ENCODE assay signal across 1 cellular context in the genomic region with DNA sequence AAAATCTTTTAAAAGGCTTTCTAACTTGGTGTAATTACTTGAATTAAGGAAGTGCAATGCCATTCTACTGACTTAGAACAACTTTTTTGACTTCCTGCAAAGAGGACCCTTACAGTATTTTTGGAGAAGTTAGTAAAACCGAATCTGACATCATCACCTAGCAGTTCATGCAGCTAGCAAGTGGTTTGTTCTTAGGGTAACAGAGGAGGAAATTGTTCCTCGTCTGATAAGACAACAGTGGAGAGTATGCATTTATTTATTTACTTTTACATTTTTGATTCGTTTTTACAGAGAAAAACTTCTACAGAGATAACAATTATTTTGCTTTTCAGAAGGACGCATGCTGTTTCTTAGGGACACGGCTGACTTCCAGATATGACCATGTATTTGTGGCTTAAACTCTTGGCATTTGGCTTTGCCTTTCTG.
TF ChIP-seq lines count a peak whose summit lies in the region.

A gene with protein sequence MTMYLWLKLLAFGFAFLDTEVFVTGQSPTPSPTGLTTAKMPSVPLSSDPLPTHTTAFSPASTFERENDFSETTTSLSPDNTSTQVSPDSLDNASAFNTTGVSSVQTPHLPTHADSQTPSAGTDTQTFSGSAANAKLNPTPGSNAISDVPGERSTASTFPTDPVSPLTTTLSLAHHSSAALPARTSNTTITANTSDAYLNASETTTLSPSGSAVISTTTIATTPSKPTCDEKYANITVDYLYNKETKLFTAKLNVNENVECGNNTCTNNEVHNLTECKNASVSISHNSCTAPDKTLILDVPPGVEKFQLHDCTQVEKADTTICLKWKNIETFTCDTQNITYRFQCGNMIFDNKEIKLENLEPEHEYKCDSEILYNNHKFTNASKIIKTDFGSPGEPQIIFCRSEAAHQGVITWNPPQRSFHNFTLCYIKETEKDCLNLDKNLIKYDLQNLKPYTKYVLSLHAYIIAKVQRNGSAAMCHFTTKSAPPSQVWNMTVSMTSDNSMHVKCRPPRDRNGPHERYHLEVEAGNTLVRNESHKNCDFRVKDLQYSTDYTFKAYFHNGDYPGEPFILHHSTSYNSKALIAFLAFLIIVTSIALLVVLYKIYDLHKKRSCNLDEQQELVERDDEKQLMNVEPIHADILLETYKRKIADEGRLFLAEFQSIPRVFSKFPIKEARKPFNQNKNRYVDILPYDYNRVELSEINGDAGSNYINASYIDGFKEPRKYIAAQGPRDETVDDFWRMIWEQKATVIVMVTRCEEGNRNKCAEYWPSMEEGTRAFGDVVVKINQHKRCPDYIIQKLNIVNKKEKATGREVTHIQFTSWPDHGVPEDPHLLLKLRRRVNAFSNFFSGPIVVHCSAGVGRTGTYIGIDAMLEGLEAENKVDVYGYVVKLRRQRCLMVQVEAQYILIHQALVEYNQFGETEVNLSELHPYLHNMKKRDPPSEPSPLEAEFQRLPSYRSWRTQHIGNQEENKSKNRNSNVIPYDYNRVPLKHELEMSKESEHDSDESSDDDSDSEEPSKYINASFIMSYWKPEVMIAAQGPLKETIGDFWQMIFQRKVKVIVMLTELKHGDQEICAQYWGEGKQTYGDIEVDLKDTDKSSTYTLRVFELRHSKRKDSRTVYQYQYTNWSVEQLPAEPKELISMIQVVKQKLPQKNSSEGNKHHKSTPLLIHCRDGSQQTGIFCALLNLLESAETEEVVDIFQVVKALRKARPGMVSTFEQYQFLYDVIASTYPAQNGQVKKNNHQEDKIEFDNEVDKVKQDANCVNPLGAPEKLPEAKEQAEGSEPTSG (N-terminal part only) (plus strand): TSS at position 147 of the 426 bp plus-strand sequence. CDS start 229 bp downstream, at position 376.

TF ChIP-seq in GM12878, 131 proteins besides CTCF, POLR2A, EP300 and RAD21 (continued from another document and continues in another):
- no peak for TF ChIP-seq NKRF (conservative IDR thresholded peaks at IDR 0.05)
- TF ChIP-seq ATF3 (IDR thresholded peaks at IDR 0.05; ENCODE audit: borderline replicate concordance, extremely low read depth, low read depth, low read length) = 0 out of 2 replicates have a peak, but pooled peaks have one; percentile 6
- no peak for TF ChIP-seq HDAC6 (IDR thresholded peaks at IDR 0.05; ENCODE audit: unreplicated experiment)
- no peak for TF ChIP-seq NFYA (IDR thresholded peaks at IDR 0.05; ENCODE audit: borderline replicate concordance, low read depth, low read length)
- TF ChIP-seq ASH2L (IDR thresholded peaks at IDR 0.05; ENCODE audit: borderline replicate concordance, low read depth) = no peak
- no peak for TF ChIP-seq NR2C1 (IDR thresholded peaks at IDR 0.05)
- TF ChIP-seq ATF7 (IDR thresholded peaks at IDR 0.05; ENCODE audit: low read depth) = peak; percentile 98
- peak; percentile 80 for TF ChIP-seq MLLT1 (IDR thresholded peaks at IDR 0.05)
- peak; percentile 67; the same call in 1 of the 2 replicates for TF ChIP-seq CREB1 (IDR thresholded peaks at IDR 0.05; ENCODE audit: low read depth)
- no peak for TF ChIP-seq SMARCA5 (IDR thresholded peaks at IDR 0.05)
- TF ChIP-seq ZBTB33 (IDR thresholded peaks at IDR 0.05) = no peak
- no peak for TF ChIP-seq CHD2 (IDR thresholded peaks at IDR 0.05; ENCODE audit: borderline replicate concordance, low read depth, low read length)
- no peak for TF ChIP-seq POLR2AphosphoS2 (IDR thresholded peaks at IDR 0.05; ENCODE audit: low read depth, low read length)
- TF ChIP-seq IKZF1 (conservative IDR thresholded peaks at IDR 0.05) = peak; percentile 70
- no peak for TF ChIP-seq MAX (IDR thresholded peaks at IDR 0.05; ENCODE audit: low read depth, low read length)
- no peak for TF ChIP-seq KAT2A (conservative IDR thresholded peaks at IDR 0.05; ENCODE audit: control insufficient read depth, low read depth, low read length)
- TF ChIP-seq MYB (IDR thresholded peaks at IDR 0.05; ENCODE audit: borderline replicate concordance, low read depth, low read length) = no peak
- no peak for TF ChIP-seq ELK1 (IDR thresholded peaks at IDR 0.05; ENCODE audit: low read depth, low read length)
- TF ChIP-seq KDM1A (IDR thresholded peaks at IDR 0.05; ENCODE audit: borderline replicate concordance) = no peak
- TF ChIP-seq, protein P1, sequence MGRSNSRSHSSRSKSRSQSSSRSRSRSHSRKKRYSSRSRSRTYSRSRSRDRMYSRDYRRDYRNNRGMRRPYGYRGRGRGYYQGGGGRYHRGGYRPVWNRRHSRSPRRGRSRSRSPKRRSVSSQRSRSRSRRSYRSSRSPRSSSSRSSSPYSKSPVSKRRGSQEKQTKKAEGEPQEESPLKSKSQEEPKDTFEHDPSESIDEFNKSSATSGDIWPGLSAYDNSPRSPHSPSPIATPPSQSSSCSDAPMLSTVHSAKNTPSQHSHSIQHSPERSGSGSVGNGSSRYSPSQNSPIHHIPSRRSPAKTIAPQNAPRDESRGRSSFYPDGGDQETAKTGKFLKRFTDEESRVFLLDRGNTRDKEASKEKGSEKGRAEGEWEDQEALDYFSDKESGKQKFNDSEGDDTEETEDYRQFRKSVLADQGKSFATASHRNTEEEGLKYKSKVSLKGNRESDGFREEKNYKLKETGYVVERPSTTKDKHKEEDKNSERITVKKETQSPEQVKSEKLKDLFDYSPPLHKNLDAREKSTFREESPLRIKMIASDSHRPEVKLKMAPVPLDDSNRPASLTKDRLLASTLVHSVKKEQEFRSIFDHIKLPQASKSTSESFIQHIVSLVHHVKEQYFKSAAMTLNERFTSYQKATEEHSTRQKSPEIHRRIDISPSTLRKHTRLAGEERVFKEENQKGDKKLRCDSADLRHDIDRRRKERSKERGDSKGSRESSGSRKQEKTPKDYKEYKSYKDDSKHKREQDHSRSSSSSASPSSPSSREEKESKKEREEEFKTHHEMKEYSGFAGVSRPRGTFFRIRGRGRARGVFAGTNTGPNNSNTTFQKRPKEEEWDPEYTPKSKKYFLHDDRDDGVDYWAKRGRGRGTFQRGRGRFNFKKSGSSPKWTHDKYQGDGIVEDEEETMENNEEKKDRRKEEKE (IDR thresholded peaks at IDR 0.05) = no peak
- TF ChIP-seq NFXL1 (IDR thresholded peaks at IDR 0.05; ENCODE audit: borderline replicate concordance) = no peak
- no peak for TF ChIP-seq PAX8 (IDR thresholded peaks at IDR 0.05)
- no peak for TF ChIP-seq ZSCAN29 (IDR thresholded peaks at IDR 0.05)
- TF ChIP-seq, protein P2, sequence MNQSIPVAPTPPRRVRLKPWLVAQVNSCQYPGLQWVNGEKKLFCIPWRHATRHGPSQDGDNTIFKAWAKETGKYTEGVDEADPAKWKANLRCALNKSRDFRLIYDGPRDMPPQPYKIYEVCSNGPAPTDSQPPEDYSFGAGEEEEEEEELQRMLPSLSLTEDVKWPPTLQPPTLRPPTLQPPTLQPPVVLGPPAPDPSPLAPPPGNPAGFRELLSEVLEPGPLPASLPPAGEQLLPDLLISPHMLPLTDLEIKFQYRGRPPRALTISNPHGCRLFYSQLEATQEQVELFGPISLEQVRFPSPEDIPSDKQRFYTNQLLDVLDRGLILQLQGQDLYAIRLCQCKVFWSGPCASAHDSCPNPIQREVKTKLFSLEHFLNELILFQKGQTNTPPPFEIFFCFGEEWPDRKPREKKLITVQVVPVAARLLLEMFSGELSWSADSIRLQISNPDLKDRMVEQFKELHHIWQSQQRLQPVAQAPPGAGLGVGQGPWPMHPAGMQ (IDR thresholded peaks at IDR 0.05; ENCODE audit: borderline replicate concordance) = no peak
- TF ChIP-seq NBN (IDR thresholded peaks at IDR 0.05) = peak; percentile 64; the same call in 1 of the 2 replicates
- TF ChIP-seq CHD1 (IDR thresholded peaks at IDR 0.05; ENCODE audit: low read depth, low read length) = no peak
- no peak for TF ChIP-seq HDGF (IDR thresholded peaks at IDR 0.05)
- TF ChIP-seq ZNF384 (IDR thresholded peaks at IDR 0.05; ENCODE audit: borderline replicate concordance, low read depth, low read length) = no peak
- TF ChIP-seq USF1 (IDR thresholded peaks at IDR 0.05; ENCODE audit: borderline replicate concordance, extremely low read length, insufficient read depth, low read depth, low read length) = no peak
- no peak for TF ChIP-seq WRNIP1 (IDR thresholded peaks at IDR 0.05; ENCODE audit: borderline replicate concordance, low read depth, low read length)
- TF ChIP-seq BHLHE40 (IDR thresholded peaks at IDR 0.05; ENCODE audit: borderline replicate concordance in 1 of 2, low read depth in 2 of 2, low read length in 1 of 2) = no peak; a peak in 1 of 4 replicates
- no peak for TF ChIP-seq YBX1 (IDR thresholded peaks at IDR 0.05)
- TF ChIP-seq, protein P3, sequence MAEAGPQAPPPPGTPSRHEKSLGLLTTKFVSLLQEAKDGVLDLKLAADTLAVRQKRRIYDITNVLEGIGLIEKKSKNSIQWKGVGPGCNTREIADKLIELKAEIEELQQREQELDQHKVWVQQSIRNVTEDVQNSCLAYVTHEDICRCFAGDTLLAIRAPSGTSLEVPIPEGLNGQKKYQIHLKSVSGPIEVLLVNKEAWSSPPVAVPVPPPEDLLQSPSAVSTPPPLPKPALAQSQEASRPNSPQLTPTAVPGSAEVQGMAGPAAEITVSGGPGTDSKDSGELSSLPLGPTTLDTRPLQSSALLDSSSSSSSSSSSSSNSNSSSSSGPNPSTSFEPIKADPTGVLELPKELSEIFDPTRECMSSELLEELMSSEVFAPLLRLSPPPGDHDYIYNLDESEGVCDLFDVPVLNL (IDR thresholded peaks at IDR 0.05; ENCODE audit: low read depth, low read length) = no peak
- TF ChIP-seq MEF2B (IDR thresholded peaks at IDR 0.05; ENCODE audit: partially characterized antibody, poor library complexity, severe bottlenecking) = peak; percentile 56
- peak; percentile 54; the same call in 1 of the 2 replicates for TF ChIP-seq POLR2AphosphoS5 (IDR thresholded peaks at IDR 0.05; ENCODE audit: low read length)
- no peak for TF ChIP-seq NR2C2 (IDR thresholded peaks at IDR 0.05; ENCODE audit: borderline replicate concordance, control insufficient read depth, insufficient read length, low read depth)
- no peak for TF ChIP-seq EZH2 (IDR thresholded peaks at IDR 0.05; ENCODE audit: borderline replicate concordance, control insufficient read depth, low read depth, low read length)
- TF ChIP-seq SPI1 (IDR thresholded peaks at IDR 0.05; ENCODE audit: borderline replicate concordance, insufficient read depth, low read depth, low read length) = peak; percentile 89
